ENCODE assay signal across 8 cellular contexts in genomic region chr20:44609511-44610312, GRCh38. TPM values are rescaled to one million over a fixed set of nuclear protein-coding genes. Genes with fewer than 3 reads are reported as not detected.
A peak's percentile ranks its signal among the peaks of the same experiment; 100 is the strongest.
DNase-seq lines count a peak whose midpoint lies in the region; ATAC-seq and TF ChIP-seq lines count a peak whose summit lies in the region.

No MANE protein-coding gene starts in this region.

- no peaks in the 10 kb centered on the region for H3K27me3 Mint-ChIP-seq in T-helper 2 cell treated with Interferon-gamma antibody and Interleukin-4, amounts not matched to agents 5 μg/mL and 100 μg/mL, for 36 hours (ENCODE audit: low read depth)

- intact Hi-C loops in ascending aorta (cut with DNase I): loop anchor here (1.0 to 10.0 kb wide), 6 partner anchors 78 to 295 kb away; partner anchors contain the start of genes FITM2 and TTPAL
- intact Hi-C loops in right cardiac atrium (cut with DNase I): loop anchor here (5.0 to 10.0 kb wide), 6 partner anchors 75 to 395 kb away; partner anchors contain the start of genes OSER1 (in 1 of the 4), SERINC3 (in 1 of the 4) and TTPAL (in 1 of the 4)
- intact Hi-C loops in aorta (cut with DNase I): loop anchor here (2.0 to 10.0 kb wide), 7 partner anchors 37 to 397 kb away; partner anchors contain the start of genes OSER1 (in 2 of the 2), TTPAL (in 2 of the 2) and KCNK15 (in 1 of the 2)

- H3K36me3 ChIP-seq in ascending aorta: no peaks in the 10 kb centered on the region
- no peaks in the 10 kb centered on the region for H3K36me3 ChIP-seq in aorta (ENCODE audit: control insufficient read depth in 1 of 2, insufficient read depth in 2 of 2, low read length in 1 of 2)

- H3K9me3 Mint-ChIP-seq in T-helper 2 cell treated with Interferon-gamma antibody and Interleukin-4, amounts not matched to agents 5 μg/mL and 100 μg/mL, for 36 hours: no peaks in the 10 kb centered on the region

- H3K9me3 ChIP-seq in ascending aorta: no peaks in the 10 kb centered on the region
- no peaks in the 10 kb centered on the region for H3K9me3 ChIP-seq in right cardiac atrium (ENCODE audit: control insufficient read depth, low read length)
- H3K9me3 ChIP-seq in aorta (ENCODE audit: control insufficient read depth, low read length): no peaks in the 10 kb centered on the region

- peaks cover 15% of the 10 kb centered on the region for H3K4me1 Mint-ChIP-seq in T-helper 2 cell treated with Interferon-gamma antibody and Interleukin-4, amounts not matched to agents 5 μg/mL and 100 μg/mL, for 36 hours (ENCODE audit: low read depth)

- H3K27ac ChIP-seq in ascending aorta (peak overlapping the region; percentile 83 to 88), right cardiac atrium (ENCODE audit: low read length) (peak overlapping the region; percentile 86), aorta (ENCODE audit: low read depth in 1 of 2, low read length in 2 of 2) (peak overlapping the region; percentile 32 to 90)

- peaks cover 9% of the 10 kb centered on the region for H3K36me3 Mint-ChIP-seq in T-helper 2 cell treated with Interferon-gamma antibody and Interleukin-4, amounts not matched to agents 5 μg/mL and 100 μg/mL, for 36 hours (ENCODE audit: low read depth)

- peak overlapping the region; percentile 63 for H3K4me3 Mint-ChIP-seq in T-helper 2 cell treated with Interferon-gamma antibody and Interleukin-4, amounts not matched to agents 5 μg/mL and 100 μg/mL, for 36 hours

- TF ChIP-seq CTCF in ascending aorta (IDR thresholded peaks at IDR 0.05): peak; percentile 98

- 24% methylated on average over 25 of the region's 25 CpGs for WGBS in right cardiac atrium
- WGBS in aorta, 2 donors: 22 to 24% methylated on average over 25 of the region's 25 CpGs

- H3K4me3 ChIP-seq in ascending aorta (peak overlapping the region; percentile 15 to 51), right cardiac atrium (ENCODE audit: low read length) (no peak overlapping the region), aorta (ENCODE audit: low read length in 2 of 2) (no peak overlapping the region)

- peak; percentile 71 for DNase-seq in GDM1 (lab: John Stamatoyannopoulos, UW)
- peak; percentile 78 for DNase-seq in NCI-H1694 (lab: John Stamatoyannopoulos, UW)
- peak; percentile 69 for DNase-seq in T-helper 2 cell treated with Interferon-gamma antibody and Interleukin-4, amounts not matched to agents 5 μg/mL and 100 μg/mL, for 36 hours (ENCODE audit: low spot score)
- DNase-seq in ascending aorta (ENCODE audit: low spot score in 2 of 2): peak in 1 of 2 donors; percentile 95
- DNase-seq in right cardiac atrium: peak; percentile 88 to 95 (median 95)
- peak; percentile 85 for DNase-seq in renal cortical epithelial cell (ENCODE audit: low read depth)
- DNase-seq in aorta: peak; percentile 88 to 97

- peaks cover 5 to 20% of the 10 kb centered on the region in 2 donors for H3K4me1 ChIP-seq in ascending aorta
- peaks cover 11% of the 10 kb centered on the region for H3K4me1 ChIP-seq in right cardiac atrium (ENCODE audit: control insufficient read depth, insufficient read depth, low read length)
- H3K4me1 ChIP-seq in aorta (ENCODE audit: control insufficient read depth in 1 of 2, insufficient read depth in 2 of 2, low read length in 2 of 2): no peaks in the 10 kb centered on the region

- ATAC-seq in HG02610 (IDR thresholded peaks at IDR 0.05; ENCODE audit: unreplicated experiment): peak; percentile 73
- ATAC-seq in right cardiac atrium: peak; percentile 91 to 94
- ATAC-seq in aorta (ENCODE audit: low FRiP score): peak; percentile 97

- H3K27me3 ChIP-seq in ascending aorta (no peaks in the 10 kb centered on the region), right cardiac atrium (ENCODE audit: control insufficient read depth, insufficient read depth) (no peaks in the 10 kb centered on the region), aorta (ENCODE audit: control insufficient read depth in 1 of 2, insufficient read depth in 2 of 2, low read length in 1 of 2) (no peaks in the 10 kb centered on the region)

- peak overlapping the region; percentile 91 for H3K27ac Mint-ChIP-seq in T-helper 2 cell treated with Interferon-gamma antibody and Interleukin-4, amounts not matched to agents 5 μg/mL and 100 μg/mL, for 36 hours

RNA-seq across cellular contexts. Expression of gene PKIG, which starts 27.3 kb away (rescaled TPM):
- 84.7 TPM for total RNA-seq in ascending aorta
- total RNA-seq in right cardiac atrium: 100 to 1,000 TPM; 212 to 246 (median 232) TPM
- polyA plus RNA-seq in right cardiac atrium: 334 TPM
- total RNA-seq in renal cortical epithelial cell: 29.0 and 34.4 TPM in 2 replicates
- total RNA-seq in aorta: 10 to 100 TPM; 80.9 to 85.0 TPM
- polyA plus RNA-seq in aorta: 100 to 1,000 TPM; 190 to 247 TPM

RNA-seq across cellular contexts. Expression of gene ADA, which starts 41.8 kb away (rescaled TPM):
- total RNA-seq in ascending aorta (0.75 TPM), right cardiac atrium (10 to 100 TPM; 11.6 to 22.8 (median 12.4) TPM), renal cortical epithelial cell (5.9 and 10.0 TPM in 2 replicates), aorta (10 to 100 TPM in 1 of 2 donors, 1 to 10 TPM in 1; 6.1 to 16.4 TPM)
- polyA plus RNA-seq in right cardiac atrium (12.4 TPM), aorta (10 to 100 TPM in 1 of 2 donors, 1 to 10 TPM in 1; 2.8 to 15.3 TPM)

Comparison
In these comparisons a context has a peak if more than half of its experiments do, and no peak if none do; other contexts are left out.
1. H3K4me3 ChIP-seq: peak in ascending aorta (2 of 2); none in right cardiac atrium (single experiment) and aorta (0 of 2).
2. Peak in every context shown above with its lines, with median percentiles within 50 percentile points of each other: ATAC-seq and H3K27ac ChIP-seq.